Comparison of ENCODE assay signal across 34 cellular contexts in genomic region chr2:138581909-138582308, GRCh38.
"Had no signal": no experiment of that assay in that cellular context is flagged by ENCODE, and none has a peak within 500 bp of the region (broad histone marks: within the 10 kb centered on the region; RNA-seq: fewer than 3 reads in every experiment).

No MANE protein-coding gene starts in this region.

- H3K27me3 Mint-ChIP-seq: activated B cell treated with CpG ODN at 0.5 μM for 24 hours; activated CD4-positive, alpha-beta memory T cell treated with anti-CD3 and anti-CD28 coated beads for 36 hours had no signal

- H3K4me1 Mint-ChIP-seq: activated B cell treated with CpG ODN at 0.5 μM for 24 hours had no signal

- ATAC-seq: activated naive CD4-positive, alpha-beta T cell treated with anti-CD3 and anti-CD28 coated beads, Interleukin-2, amount 50 U/mL, for 72 hours; activated T-cell treated with anti-CD3 and anti-CD28 coated beads, Interleukin-2, amount 50 U/mL, for 4 hours; body of pancreas; PC-3; SK-N-SH treated with all-trans-retinoic acid at 6 μM for 48 hours had no signal

- H3K27ac Mint-ChIP-seq: activated B cell treated with CpG ODN at 0.5 μM for 24 hours; activated CD4-positive, alpha-beta memory T cell treated with anti-CD3 and anti-CD28 coated beads for 36 hours; activated naive CD4-positive, alpha-beta T cell treated with anti-CD3 and anti-CD28 coated beads for 36 hours; activated naive CD4-positive, alpha-beta T cell treated with anti-CD3 and anti-CD28 coated beads, Interleukin-2, amount 50 U/mL, for 72 hours; activated T-helper 1 cell treated with anti-CD3 and anti-CD28 coated beads, Interleukin-12 subunit alpha, Interleukin-12 subunit beta, Interleukin-2, Interleukin-4 antibody, amounts not matched to agents 30 ng/mL and 10 ng/mL and 1 ng/mL, durations not matched to agents 14 hours and 24 hours and 36 hours had no signal

- H3K4me3 ChIP-seq: adrenal gland, body of pancreas, breast epithelium, Peyer's patch had no signal

- H3K9me3 Mint-ChIP-seq: activated T-helper 1 cell treated with anti-CD3 and anti-CD28 coated beads, Interleukin-12 subunit alpha, Interleukin-12 subunit beta, Interleukin-2, Interleukin-4 antibody, amounts not matched to agents 30 ng/mL and 10 ng/mL and 1 ng/mL, durations not matched to agents 14 hours and 24 hours and 36 hours had no signal

- DNase-seq: activated B cell treated with CpG ODN at 0.5 μM for 24 hours; activated CD4-positive, alpha-beta memory T cell treated with anti-CD3 and anti-CD28 coated beads for 36 hours; activated CD4-positive, alpha-beta T cell treated with anti-CD3 and anti-CD28 coated beads for 4 hours; activated CD4-positive, alpha-beta T cell treated with anti-CD3 and anti-CD28 coated beads, Interleukin-2, amount 50 U/mL, for 1 hour; activated CD4-positive, CD25-positive, alpha-beta regulatory T cell treated with anti-CD3 and anti-CD28 coated beads, Interleukin-2, amount 50 U/mL, for 72 hours; activated CD8-positive, alpha-beta memory T cell treated with anti-CD3 and anti-CD28 coated beads, Interleukin-2, amount 50 U/mL, for 4 hours; activated gamma-delta T cell treated with Interleukin-2 at 50 U/mL for 16 hours; activated naive CD4-positive, alpha-beta T cell treated with anti-CD3 and anti-CD28 coated beads for 36 hours; activated T-cell treated with anti-CD3 and anti-CD28 coated beads for 4 hours; activated T-cell treated with anti-CD3 and anti-CD28 coated beads, Interleukin-2, amount 50 U/mL, for 4 hours; adrenal gland; body of pancreas; Karpas-422; NCI-H1105 treated with DMSO at 0.1 percent for 48 hours; NCI-H1436; NCI-H1694; NCI-H1930; NCI-H2081 treated with DMSO at 0.1 percent for 48 hours; NCI-H345; NCI-H526; NCI-H748 treated with DMSO at 0.1 percent for 48 hours; NK-92 treated with Interleukin-12 subunit alpha and Interleukin-12 subunit beta, amount 100 ng/mL, for 24 hours; PC-3; Peyer's patch; RPMI8226; SIG-M5; SW 1271; T-helper 1 cell; T-helper 2 cell; T-helper 9 cell had no signal

- H3K4me3 Mint-ChIP-seq: activated B cell treated with CpG ODN at 0.5 μM for 24 hours; activated CD4-positive, alpha-beta memory T cell treated with anti-CD3 and anti-CD28 coated beads for 36 hours; activated naive CD4-positive, alpha-beta T cell treated with anti-CD3 and anti-CD28 coated beads for 36 hours; activated T-cell treated with anti-CD3 and anti-CD28 coated beads, Interleukin-2, amount 50 U/mL, for 4 hours; activated T-helper 1 cell treated with anti-CD3 and anti-CD28 coated beads, Interleukin-12 subunit alpha, Interleukin-12 subunit beta, Interleukin-2, Interleukin-4 antibody, amounts not matched to agents 30 ng/mL and 10 ng/mL and 1 ng/mL, durations not matched to agents 14 hours and 24 hours and 36 hours had no signal
